Comparison of ENCODE assay signal across 32 cellular contexts in genomic region chr12:56713345-56713744, GRCh38.
"Had no signal": no experiment of that assay in that cellular context is flagged by ENCODE, and none has a peak within 500 bp of the region (broad histone marks: within the 10 kb centered on the region; RNA-seq: fewer than 3 reads in every experiment).

No MANE protein-coding gene starts in this region.

- H3K9me3 Mint-ChIP-seq: activated B cell treated with CpG ODN at 0.5 μM for 24 hours; activated naive CD4-positive, alpha-beta T cell treated with anti-CD3 and anti-CD28 coated beads for 36 hours; activated naive CD8-positive, alpha-beta T cell treated with anti-CD3 and anti-CD28 coated beads, Interleukin-2, amount 10 ng/mL, durations not matched to agents 7 days and 5 days; mesothelial cell of epicardium; naive B cell; nephron progenitor cell; stimulated activated effector memory CD8-positive, alpha-beta T cell treated with anti-CD3 and anti-CD28 coated beads, Interleukin-12 subunit alpha, Interleukin-12 subunit beta, amount 100 ng/mL, for 72 hours; stimulated activated naive CD8-positive, alpha-beta T cell treated with anti-CD3 and anti-CD28 coated beads, Interleukin-15, amount 100 ng/mL, for 72 hours; T-helper 2 cell treated with Interferon-gamma antibody and Interleukin-4, amounts not matched to agents 5 μg/mL and 100 μg/mL, for 36 hours had no signal

- FAIRE-seq: astrocyte, colon, endometrium had no signal

- H3K4me1 ChIP-seq: upper lobe of right lung had no signal

- H3K27ac ChIP-seq: brain microvascular endothelial cell, heart left ventricle, ovary, skin epidermis, thyroid gland, upper lobe of right lung had no signal

- H3K4me3 Mint-ChIP-seq: activated B cell treated with CpG ODN at 0.5 μM for 24 hours; activated CD8-positive, alpha-beta memory T cell treated with anti-CD3 and anti-CD28 coated beads, Interleukin-2, amount 10 ng/mL, durations not matched to agents 7 days and 5 days; activated CD8-positive, alpha-beta T cell treated with anti-CD3 and anti-CD28 coated beads, Interleukin-2, amount 10 ng/mL, durations not matched to agents 7 days and 5 days; activated naive CD4-positive, alpha-beta T cell treated with anti-CD3 and anti-CD28 coated beads for 36 hours; activated naive CD8-positive, alpha-beta T cell treated with anti-CD3 and anti-CD28 coated beads, Interleukin-2, amount 10 ng/mL, durations not matched to agents 7 days and 5 days; mesothelial cell of epicardium; naive B cell; nephron progenitor cell; stimulated activated effector memory CD8-positive, alpha-beta T cell treated with anti-CD3 and anti-CD28 coated beads, Interleukin-12 subunit alpha, Interleukin-12 subunit beta, amount 100 ng/mL, for 72 hours; stimulated activated naive CD8-positive, alpha-beta T cell treated with anti-CD3 and anti-CD28 coated beads, Interleukin-15, amount 100 ng/mL, for 72 hours; T-helper 2 cell treated with Interferon-gamma antibody and Interleukin-4, amounts not matched to agents 5 μg/mL and 100 μg/mL, for 36 hours had no signal

- H3K27ac Mint-ChIP-seq: activated B cell treated with CpG ODN at 0.5 μM for 24 hours; activated CD8-positive, alpha-beta memory T cell treated with anti-CD3 and anti-CD28 coated beads, Interleukin-2, amount 10 ng/mL, durations not matched to agents 7 days and 5 days; activated CD8-positive, alpha-beta T cell treated with anti-CD3 and anti-CD28 coated beads, Interleukin-2, amount 10 ng/mL, durations not matched to agents 7 days and 5 days; activated naive CD4-positive, alpha-beta T cell treated with anti-CD3 and anti-CD28 coated beads for 36 hours; activated naive CD8-positive, alpha-beta T cell treated with anti-CD3 and anti-CD28 coated beads, Interleukin-2, amount 10 ng/mL, durations not matched to agents 7 days and 5 days; mesothelial cell of epicardium; nephron progenitor cell; progenitor cell of endocrine pancreas; stimulated activated naive CD8-positive, alpha-beta T cell treated with anti-CD3 and anti-CD28 coated beads, Interleukin-15, amount 100 ng/mL, for 72 hours; T-helper 2 cell treated with Interferon-gamma antibody and Interleukin-4, amounts not matched to agents 5 μg/mL and 100 μg/mL, for 36 hours had no signal

- H3K9me3 ChIP-seq: heart left ventricle, ovary, thyroid gland, upper lobe of right lung had no signal

- H3K36me3 ChIP-seq: ovary had no signal

- H3K4me3 ChIP-seq: heart left ventricle, ovary, skin epidermis, thyroid gland, upper lobe of right lung had no signal

- H3K27me3 Mint-ChIP-seq: activated B cell treated with CpG ODN at 0.5 μM for 24 hours; activated CD8-positive, alpha-beta memory T cell treated with anti-CD3 and anti-CD28 coated beads, Interleukin-2, amount 10 ng/mL, durations not matched to agents 7 days and 5 days; naive B cell; progenitor cell of endocrine pancreas; stimulated activated naive CD8-positive, alpha-beta T cell treated with anti-CD3 and anti-CD28 coated beads, Interleukin-15, amount 100 ng/mL, for 72 hours had no signal

- ATAC-seq: activated CD8-positive, alpha-beta memory T cell treated with anti-CD3 and anti-CD28 coated beads, Interleukin-2, amount 10 ng/mL, durations not matched to agents 7 days and 5 days; activated CD8-positive, alpha-beta T cell treated with anti-CD3 and anti-CD28 coated beads, Interleukin-2, amount 10 ng/mL, durations not matched to agents 7 days and 5 days; heart left ventricle; sciatic nerve; stimulated activated effector memory CD8-positive, alpha-beta T cell treated with anti-CD3 and anti-CD28 coated beads, Interleukin-12 subunit alpha, Interleukin-12 subunit beta, amount 100 ng/mL, for 72 hours; stimulated activated naive CD8-positive, alpha-beta T cell treated with anti-CD3 and anti-CD28 coated beads, Interleukin-15, amount 100 ng/mL, for 72 hours; upper lobe of right lung had no signal

- DNase-seq: activated B cell treated with CpG ODN at 0.5 μM for 24 hours; activated CD4-positive, alpha-beta T cell treated with anti-CD3 and anti-CD28 coated beads, Interleukin-2, amount 50 U/mL, for 1 hour; activated CD8-positive, alpha-beta memory T cell treated with anti-CD3 and anti-CD28 coated beads, Interleukin-2, amount 10 ng/mL, durations not matched to agents 7 days and 5 days; activated CD8-positive, alpha-beta T cell treated with anti-CD3 and anti-CD28 coated beads, Interleukin-2, amount 10 ng/mL, durations not matched to agents 7 days and 5 days; activated naive CD4-positive, alpha-beta T cell treated with anti-CD3 and anti-CD28 coated beads for 36 hours; activated naive CD8-positive, alpha-beta T cell treated with anti-CD3 and anti-CD28 coated beads, Interleukin-2, amount 10 ng/mL, durations not matched to agents 7 days and 5 days; amniotic stem cell; brain microvascular endothelial cell; effector CD8-positive, alpha-beta T cell; erythroblast; foreskin fibroblast; heart left ventricle; hypothalamus; naive B cell; nephron progenitor cell; retina; stimulated activated CD4-positive, alpha-beta T cell treated with anti-CD3 and anti-CD28 coated beads, Interleukin-4, amount 100 ng/mL, for 24 hours; stimulated activated naive CD8-positive, alpha-beta T cell treated with anti-CD3 and anti-CD28 coated beads, Interleukin-15, amount 100 ng/mL, for 72 hours; substantia nigra; T-helper 1 cell; thyroid gland; upper lobe of right lung had no signal

- H3K27me3 ChIP-seq: brain microvascular endothelial cell, heart left ventricle, ovary, thyroid gland, upper lobe of right lung had no signal
